14 cellular contexts compared by ENCODE assay signal in the genomic region with DNA sequence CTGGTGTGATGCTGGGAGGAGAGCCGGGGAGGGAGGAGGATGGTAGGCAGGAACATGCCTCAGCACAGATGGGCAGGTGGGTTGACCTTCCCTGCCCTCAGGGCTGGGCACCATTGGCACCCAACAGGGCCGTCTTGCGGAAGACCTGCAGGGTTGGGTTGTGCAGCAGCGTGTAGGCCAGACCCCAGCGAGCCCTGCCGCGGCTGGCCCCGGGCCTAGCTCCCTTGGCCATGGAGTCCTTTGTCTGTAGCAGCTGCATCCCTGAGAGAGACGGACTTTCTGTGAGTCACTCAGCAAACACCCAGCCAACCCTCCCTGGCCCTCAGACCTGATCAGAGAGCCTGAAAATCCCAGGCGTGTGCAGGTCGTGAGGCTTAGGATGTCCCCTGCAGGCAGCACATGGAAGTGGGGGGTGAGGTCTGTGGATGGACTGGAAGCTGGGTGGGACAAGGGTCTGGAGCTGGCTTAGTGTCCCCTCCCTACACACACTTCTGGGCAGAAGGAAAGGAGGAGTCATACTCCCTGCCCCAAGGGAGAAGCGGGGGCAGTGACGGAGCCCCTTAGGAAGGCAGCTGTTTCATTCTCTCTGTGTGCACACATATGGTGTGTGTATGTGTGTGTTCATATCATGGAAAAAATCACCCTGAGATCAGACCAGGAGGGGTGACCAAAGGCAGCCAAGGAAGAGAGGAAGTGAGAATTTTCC. TPM values are rescaled to one million over a fixed set of nuclear protein-coding genes. Genes with fewer than 3 reads are reported as not detected.
DNase-seq lines count a peak whose midpoint lies in the region; ATAC-seq and TF ChIP-seq lines count a peak whose summit lies in the region.
"Had no signal": no experiment of that assay in that cellular context is flagged by ENCODE, and none has a peak within 500 bp of the region (broad histone marks: within the 10 kb centered on the region; RNA-seq: fewer than 3 reads in every experiment).

No MANE protein-coding gene starts in this region.

- no peak for TF ChIP-seq POLR2A in thyroid gland (IDR thresholded peaks at IDR 0.05)

- H4K20me1 ChIP-seq in mammary epithelial cell (ENCODE audit: insufficient read depth, low read length): no peaks in the 10 kb centered on the region

- intact Hi-C loops in mammary epithelial cell (cut with micrococcal nuclease): no loop called here
- intact Hi-C loops in thyroid gland (cut with DNase I): no loop called here

- no peaks in the 10 kb centered on the region for H3K9me3 ChIP-seq in mammary epithelial cell (replicated peaks; ENCODE audit: insufficient read depth, low read length)
- no peaks in the 10 kb centered on the region for H3K9me3 ChIP-seq in thyroid gland
- H3K9me3 ChIP-seq: testis had no signal

- TF ChIP-seq CTCF in mammary epithelial cell (conservative IDR thresholded peaks at IDR 0.05 in 1 of 2, IDR thresholded peaks at IDR 0.05 in 1 of 2; ENCODE audit: extremely low read depth in 1 of 2, insufficient read depth in 1 of 2, low read depth in 1 of 2, low read length in 2 of 2): no peak
- TF ChIP-seq CTCF in thyroid gland (IDR thresholded peaks at IDR 0.05): no peak

- DNase-seq in MV-4-11 (lab: John Stamatoyannopoulos, UW) (peak; percentile 40), mammary epithelial cell (peak; percentile 25), thyroid gland (no peak), T-helper 2 cell (no peak), globus pallidus (ENCODE audit: low spot score) (no peak)
- DNase-seq in activated CD8-positive, alpha-beta memory T cell treated with anti-CD3 and anti-CD28 coated beads, Interleukin-2, amount 50 U/mL, for 4 hours: no peak
- DNase-seq: cortex of kidney; GF-D8; SHP77 treated with DMSO at 0.1 percent for 48 hours; stimulated activated CD4-positive, alpha-beta T cell treated with anti-CD3 and anti-CD28 coated beads, Interleukin-15, amount 100 ng/mL, for 24 hours had no signal

- no peak overlapping the region for H3K4me3 ChIP-seq in mammary epithelial cell (replicated peaks in 1 of 3; ENCODE audit: insufficient read depth in 1 of 3, low read depth in 2 of 3, low read length in 3 of 3)
- H3K4me3 ChIP-seq in thyroid gland (replicated peaks in 1 of 3): no peak overlapping the region
- H3K4me3 ChIP-seq: testis had no signal

- ATAC-seq in GM18858 (IDR thresholded peaks at IDR 0.05; ENCODE audit: unreplicated experiment): no peak
- ATAC-seq: left colon had no signal

- no peaks in the 10 kb centered on the region for H3K27me3 ChIP-seq in mammary epithelial cell (ENCODE audit: insufficient read depth, low read length)
- no peaks in the 10 kb centered on the region for H3K27me3 ChIP-seq in layer of hippocampus (ENCODE audit: control insufficient read depth, insufficient read depth, low read length)
- no peaks in the 10 kb centered on the region for H3K27me3 ChIP-seq in thyroid gland
- H3K27me3 ChIP-seq: testis had no signal

- H3K4me1 ChIP-seq in mammary epithelial cell (ENCODE audit: insufficient read depth, low read length) (peaks cover 17% of the 10 kb centered on the region), thyroid gland (peaks cover 18 to 49% of the 10 kb centered on the region in 2 donors)

- in situ Hi-C loops in mammary epithelial cell (cut with MboI; ENCODE audit: low sequenced_read_pairs in 2 of 2): no loop called here

- no peak overlapping the region for H3K9ac ChIP-seq in mammary epithelial cell (ENCODE audit: insufficient read depth, low read length)

- dilution Hi-C loops in mammary epithelial cell (cut with HindIII; ENCODE audit: low sequenced_read_pairs): no loop called here

- no TSS peak for BruUV-seq in mammary epithelial cell (replicated peaks; lab: Mats Ljungman, UMichigan)

- no peak overlapping the region for H3K27ac ChIP-seq in mammary epithelial cell (ENCODE audit: insufficient read depth, low read depth, low read length)
- peak overlapping the region; percentile 22 for H3K27ac ChIP-seq in layer of hippocampus (ENCODE audit: low read depth, low read length)
- peak overlapping the region in 2 of 3 donors; percentile 49 to 70 for H3K27ac ChIP-seq in thyroid gland
- H3K27ac ChIP-seq: testis had no signal

- 62% methylated on average over 11 of the region's 13 CpGs for WGBS in mammary epithelial cell (ENCODE audit: low coverage, missing lambda C conversion rate)
- 75 to 76% methylated on average over 5 to 9 of the region's 13 CpGs for WGBS in thyroid gland, 2 donors

- H3K79me2 ChIP-seq in mammary epithelial cell (ENCODE audit: insufficient read depth, low read length): no peaks in the 10 kb centered on the region

- H3K36me3 ChIP-seq in mammary epithelial cell (ENCODE audit: insufficient read depth, low read length): no peaks in the 10 kb centered on the region
- H3K36me3 ChIP-seq in thyroid gland: no peaks in the 10 kb centered on the region

- peak overlapping the region; percentile 51 for H2AFZ ChIP-seq in mammary epithelial cell (ENCODE audit: low read depth, low read length)

- H3K4me2 ChIP-seq in mammary epithelial cell (ENCODE audit: insufficient read depth, low read depth, low read length): no peak overlapping the region

- CTCF ChIA-PET in mammary epithelial cell (lab: Charles Lee; ENCODE audit: low non-redundant PET): no interaction called here

RNA-seq across cellular contexts. Expression of a gene that starts 6.6 kb away (rescaled TPM):
- under 1 TPM in 1 of 2 donors, not detected in 1; 0.50 TPM for total RNA-seq in mammary epithelial cell
- 0.08 TPM for polyA plus RNA-seq in mammary epithelial cell
- not detected for polyA minus RNA-seq in mammary epithelial cell
- total RNA-seq in thyroid gland: 100 to 1,000 TPM in 2 of 4 donors, 10 to 100 TPM in 2; 90.8 to 151 (median 97.7) TPM

RNA-seq across cellular contexts. Expression of a gene that starts 22.5 kb away (rescaled TPM):
- total RNA-seq in mammary epithelial cell: under 1 TPM in 1 of 2 donors, not detected in 1; 0.17 TPM
- polyA plus RNA-seq in mammary epithelial cell: 0.15 TPM
- not detected for polyA minus RNA-seq in mammary epithelial cell
- total RNA-seq in thyroid gland: not detected
- total RNA-seq: left colon had no signal

RNA-seq across cellular contexts. Expression of a gene that starts 49.8 kb away (rescaled TPM):
- total RNA-seq in mammary epithelial cell (under 1 TPM in 1 of 2 donors, not detected in 1; under 0.01 TPM), thyroid gland (under 1 TPM in 1 of 4 donors, not detected in 3; 0.40 TPM)
- polyA plus RNA-seq in mammary epithelial cell: not detected
- polyA minus RNA-seq in mammary epithelial cell: not detected

RNA-seq across cellular contexts. Expression of a gene that starts 56.0 kb away (rescaled TPM):
- total RNA-seq in mammary epithelial cell (not detected), thyroid gland (under 1 TPM in 1 of 4 donors, not detected in 3; 0.13 TPM)
- 0.20 TPM for polyA plus RNA-seq in mammary epithelial cell
- polyA minus RNA-seq in mammary epithelial cell: not detected

Comparison
In these comparisons a context has a peak if more than half of its experiments do, and no peak if none do; other contexts are left out.
1. DNase-seq: peak in MV-4-11 (single experiment) and mammary epithelial cell (single experiment); none in thyroid gland (0 of 2), activated CD8-positive, alpha-beta memory T cell treated with anti-CD3 and anti-CD28 coated beads, Interleukin-2, amount 50 U/mL, for 4 hours (single experiment), T-helper 2 cell (0 of 5) and globus pallidus (single experiment).
2. RNA of a gene that starts 6.6 kb away (total RNA-seq): 90.8 to 151 TPM in thyroid gland; 0.50 TPM in mammary epithelial cell; every median in the first group is over 10 times any median in the second.